Comparison of ENCODE assay signal across 31 cellular contexts in genomic region chr3:172787746-172788145, GRCh38. TPM values are rescaled to one million over a fixed set of nuclear protein-coding genes. Genes with fewer than 3 reads are reported as not detected.
DNase-seq lines count a peak whose midpoint lies in the region; ATAC-seq, FAIRE-seq and TF ChIP-seq lines count a peak whose summit lies in the region.
"Had no signal": no experiment of that assay in that cellular context is flagged by ENCODE, and none has a peak within 500 bp of the region (broad histone marks: within the 10 kb centered on the region; RNA-seq: fewer than 3 reads in every experiment).

No MANE protein-coding gene starts in this region.

- H4K20me1 ChIP-seq in astrocyte (ENCODE audit: insufficient read depth, low read length) (no peaks in the 10 kb centered on the region), fibroblast of lung (ENCODE audit: control insufficient read depth, extremely low read depth, insufficient read depth, low read length) (no peaks in the 10 kb centered on the region)

- H3K4me3 ChIP-seq in astrocyte (ENCODE audit: insufficient read depth, low read depth, low read length) (no peak overlapping the region), fibroblast of lung (replicated peaks in 1 of 4; ENCODE audit: control extremely low read depth in 1 of 4, insufficient read depth in 1 of 4, low read depth in 3 of 4, low read length in 4 of 4) (no peak overlapping the region), skeletal muscle cell (ENCODE audit: low read depth, low read length) (no peak overlapping the region), small intestine (ENCODE audit: low read depth in 1 of 2, low read length in 2 of 2) (no peak overlapping the region)
- H3K4me3 ChIP-seq: esophagus muscularis mucosa, K562, left ventricle myocardium inferior, psoas muscle had no signal

- TF ChIP-seq CTCF in astrocyte (IDR thresholded peaks at IDR 0.05; ENCODE audit: insufficient read depth, low read depth, low read length) = no peak
- no peak for TF ChIP-seq CTCF in fibroblast of lung (conservative IDR thresholded peaks at IDR 0.05 in 1 of 2, IDR thresholded peaks at IDR 0.05 in 1 of 2; ENCODE audit: low read depth in 1 of 2, low read length in 2 of 2)
- no peak for TF ChIP-seq CTCF in endothelial cell (IDR thresholded peaks at IDR 0.05; ENCODE audit: unreplicated experiment)

- H3K79me2 ChIP-seq in astrocyte (ENCODE audit: insufficient read depth, low read length) (peaks cover 5% of the 10 kb centered on the region), fibroblast of lung (ENCODE audit: control insufficient read depth, insufficient read depth, low read length) (no peaks in the 10 kb centered on the region)

- no peak overlapping the region for H2AFZ ChIP-seq in astrocyte (ENCODE audit: low read depth, low read length)
- H2AFZ ChIP-seq in fibroblast of lung (ENCODE audit: low read length) = no peak overlapping the region

- no peak overlapping the region for H3K27ac ChIP-seq in astrocyte (ENCODE audit: low read depth, low read length)
- H3K27ac ChIP-seq in fibroblast of lung (ENCODE audit: insufficient read depth, low read length) = no peak overlapping the region
- no peak overlapping the region for H3K27ac ChIP-seq in small intestine (ENCODE audit: low read depth in 1 of 2, low read length in 1 of 2)
- H3K27ac ChIP-seq: esophagus muscularis mucosa, left ventricle myocardium inferior, psoas muscle, VCaP had no signal

- H3K36me3 ChIP-seq in astrocyte (ENCODE audit: insufficient read depth, low read length) (peaks cover 32% of the 10 kb centered on the region), fibroblast of lung (ENCODE audit: control insufficient read depth, insufficient read depth, low read length) (peaks cover 6% of the 10 kb centered on the region), small intestine (ENCODE audit: control insufficient read depth in 2 of 2, insufficient read depth in 2 of 2, low read length in 2 of 2) (peaks cover 0 to 1% of the 10 kb centered on the region in 2 donors)

- ATAC-seq in GM19452 (IDR thresholded peaks at IDR 0.05; ENCODE audit: unreplicated experiment) = no peak
- no peak for ATAC-seq in GM18867 (IDR thresholded peaks at IDR 0.05; ENCODE audit: unreplicated experiment)
- ATAC-seq: activated CD4-positive, alpha-beta T cell treated with anti-CD3 and anti-CD28 coated beads for 36 hours; activated CD8-positive, alpha-beta T cell treated with anti-CD3 and anti-CD28 coated beads for 36 hours; K562; psoas muscle; stimulated activated memory B cell treated with anti-CD40 and anti-IgM and Interleukin-4, amounts not matched to agents 10 μg/mL and 1 μg/mL and 100 μg/mL, for 72 hours had no signal

- peaks cover 9% of the 10 kb centered on the region for H3K36me3 Mint-ChIP-seq in astrocyte (ENCODE audit: low read depth, unreplicated experiment)
- peaks cover 5% of the 10 kb centered on the region for H3K36me3 Mint-ChIP-seq in endothelial cell (ENCODE audit: low read depth, unreplicated experiment)

- H3K9me3 Mint-ChIP-seq in astrocyte (ENCODE audit: unreplicated experiment) (peaks cover 2% of the 10 kb centered on the region), endothelial cell (ENCODE audit: unreplicated experiment) (no peaks in the 10 kb centered on the region)
- H3K9me3 Mint-ChIP-seq: activated CD8-positive, alpha-beta T cell treated with anti-CD3 and anti-CD28 coated beads for 36 hours; activated naive CD4-positive, alpha-beta T cell treated with anti-CD3 and anti-CD28 coated beads, Interleukin-2, amount 10 ng/mL, durations not matched to agents 7 days and 5 days; activated T-helper 1 cell treated with anti-CD3 and anti-CD28 coated beads, Interleukin-12 subunit alpha, Interleukin-12 subunit beta, Interleukin-2, Interleukin-4 antibody, amounts not matched to agents 30 ng/mL and 10 ng/mL and 1 ng/mL, durations not matched to agents 14 hours and 24 hours and 36 hours; CD14-positive monocyte; stimulated activated memory B cell treated with anti-CD40 and anti-IgM and Interleukin-4, amounts not matched to agents 10 μg/mL and 1 μg/mL and 100 μg/mL, for 72 hours had no signal

- H3K4me3 Mint-ChIP-seq in astrocyte (ENCODE audit: unreplicated experiment) (no peak overlapping the region), endothelial cell (ENCODE audit: unreplicated experiment) (no peak overlapping the region)
- H3K4me3 Mint-ChIP-seq: activated CD4-positive, alpha-beta T cell treated with anti-CD3 and anti-CD28 coated beads for 36 hours; activated CD8-positive, alpha-beta T cell treated with anti-CD3 and anti-CD28 coated beads for 36 hours; activated naive CD4-positive, alpha-beta T cell treated with anti-CD3 and anti-CD28 coated beads, Interleukin-2, amount 10 ng/mL, durations not matched to agents 7 days and 5 days; activated T-helper 1 cell treated with anti-CD3 and anti-CD28 coated beads, Interleukin-12 subunit alpha, Interleukin-12 subunit beta, Interleukin-2, Interleukin-4 antibody, amounts not matched to agents 30 ng/mL and 10 ng/mL and 1 ng/mL, durations not matched to agents 14 hours and 24 hours and 36 hours; CD14-positive monocyte; stimulated activated memory B cell treated with anti-CD40 and anti-IgM and Interleukin-4, amounts not matched to agents 10 μg/mL and 1 μg/mL and 100 μg/mL, for 72 hours had no signal

- H3K4me2 ChIP-seq in astrocyte (ENCODE audit: low read length) = no peak overlapping the region
- no peak overlapping the region for H3K4me2 ChIP-seq in fibroblast of lung (ENCODE audit: extremely low read depth, insufficient read depth, low read length)

- H3K27me3 ChIP-seq in astrocyte (ENCODE audit: insufficient read depth, low read length) = no peaks in the 10 kb centered on the region
- no peaks in the 10 kb centered on the region for H3K27me3 ChIP-seq in fibroblast of lung (ENCODE audit: control insufficient read depth, insufficient read depth, low read length)
- H3K27me3 ChIP-seq in small intestine (ENCODE audit: control insufficient read depth in 2 of 2, insufficient read depth in 2 of 2, low read length in 2 of 2) = no peaks in the 10 kb centered on the region
- H3K27me3 ChIP-seq: esophagus muscularis mucosa had no signal

- H3K9ac ChIP-seq in astrocyte (ENCODE audit: low read length) = no peak overlapping the region
- no peak overlapping the region for H3K9ac ChIP-seq in fibroblast of lung (ENCODE audit: insufficient read depth, low read length)

- no peaks in the 10 kb centered on the region for H3K9me3 ChIP-seq in astrocyte (ENCODE audit: insufficient read depth, low read depth, low read length)
- H3K9me3 ChIP-seq in fibroblast of lung (ENCODE audit: control insufficient read depth, insufficient read depth, low read depth, low read length) = no peaks in the 10 kb centered on the region
- no peaks in the 10 kb centered on the region for H3K9me3 ChIP-seq in small intestine (ENCODE audit: control insufficient read depth, low read depth)
- H3K9me3 ChIP-seq: esophagus muscularis mucosa, left ventricle myocardium inferior, psoas muscle had no signal

- H3K4me1 Mint-ChIP-seq in astrocyte (ENCODE audit: low read depth, unreplicated experiment) = peaks cover 11% of the 10 kb centered on the region
- no peaks in the 10 kb centered on the region for H3K4me1 Mint-ChIP-seq in endothelial cell (ENCODE audit: unreplicated experiment)
- H3K4me1 Mint-ChIP-seq: activated CD4-positive, alpha-beta T cell treated with anti-CD3 and anti-CD28 coated beads for 36 hours; activated naive CD4-positive, alpha-beta T cell treated with anti-CD3 and anti-CD28 coated beads, Interleukin-2, amount 10 ng/mL, durations not matched to agents 7 days and 5 days; CD14-positive monocyte; stimulated activated memory B cell treated with anti-CD40 and anti-IgM and Interleukin-4, amounts not matched to agents 10 μg/mL and 1 μg/mL and 100 μg/mL, for 72 hours had no signal

- H3K27ac Mint-ChIP-seq in astrocyte (ENCODE audit: unreplicated experiment) (no peak overlapping the region), endothelial cell (ENCODE audit: unreplicated experiment) (no peak overlapping the region)
- H3K27ac Mint-ChIP-seq: activated CD4-positive, alpha-beta T cell treated with anti-CD3 and anti-CD28 coated beads for 36 hours; activated CD8-positive, alpha-beta T cell treated with anti-CD3 and anti-CD28 coated beads for 36 hours; activated naive CD4-positive, alpha-beta T cell treated with anti-CD3 and anti-CD28 coated beads, Interleukin-2, amount 10 ng/mL, durations not matched to agents 7 days and 5 days; activated T-helper 1 cell treated with anti-CD3 and anti-CD28 coated beads, Interleukin-12 subunit alpha, Interleukin-12 subunit beta, Interleukin-2, Interleukin-4 antibody, amounts not matched to agents 30 ng/mL and 10 ng/mL and 1 ng/mL, durations not matched to agents 14 hours and 24 hours and 36 hours; stimulated activated memory B cell treated with anti-CD40 and anti-IgM and Interleukin-4, amounts not matched to agents 10 μg/mL and 1 μg/mL and 100 μg/mL, for 72 hours had no signal

- no peak for FAIRE-seq in astrocyte (lab: Jason Lieb, UNC)
- FAIRE-seq in small intestine (lab: Jason Lieb, UNC) = no peak
- FAIRE-seq: GM18507, GM19239, H1, K562 had no signal

- H3K27me3 Mint-ChIP-seq in astrocyte (ENCODE audit: low read depth, unreplicated experiment) (no peaks in the 10 kb centered on the region), endothelial cell (ENCODE audit: unreplicated experiment) (no peaks in the 10 kb centered on the region)
- H3K27me3 Mint-ChIP-seq: activated CD4-positive, alpha-beta T cell treated with anti-CD3 and anti-CD28 coated beads for 36 hours; activated CD8-positive, alpha-beta T cell treated with anti-CD3 and anti-CD28 coated beads for 36 hours; activated naive CD4-positive, alpha-beta T cell treated with anti-CD3 and anti-CD28 coated beads, Interleukin-2, amount 10 ng/mL, durations not matched to agents 7 days and 5 days; stimulated activated memory B cell treated with anti-CD40 and anti-IgM and Interleukin-4, amounts not matched to agents 10 μg/mL and 1 μg/mL and 100 μg/mL, for 72 hours had no signal

- H3K4me1 ChIP-seq in astrocyte (ENCODE audit: insufficient read depth, low read length) (no peaks in the 10 kb centered on the region), fibroblast of lung (ENCODE audit: control insufficient read depth, extremely low read depth, insufficient read depth, low read length) (no peaks in the 10 kb centered on the region), small intestine (ENCODE audit: control insufficient read depth in 2 of 2, insufficient read depth in 1 of 2, low read depth in 1 of 2, low read length in 1 of 2) (no peaks in the 10 kb centered on the region)
- H3K4me1 ChIP-seq: esophagus muscularis mucosa, left ventricle myocardium inferior, psoas muscle had no signal

- WGBS in small intestine, 3 donors = 92 to 97% (median 96%) methylated on average over 1 of the region's 1 CpG

- peak; percentile 19 for DNase-seq in GM03348 (ENCODE audit: low spot score)
- DNase-seq in astrocyte (ENCODE audit: low read depth) = peak; percentile 3
- peak; percentile 20 to 61 for DNase-seq in fibroblast of lung (ENCODE audit: low read depth in 2 of 2)
- DNase-seq in skeletal muscle cell (ENCODE audit: low read depth) = peak; percentile 22
- no peak for DNase-seq in endothelial cell (ENCODE audit: low spot score)
- no peak for DNase-seq in small intestine
- DNase-seq: activated CD4-positive, alpha-beta T cell treated with anti-CD3 and anti-CD28 coated beads for 36 hours; activated CD8-positive, alpha-beta memory T cell treated with anti-CD3 and anti-CD28 coated beads, Interleukin-2, amount 50 U/mL, for 48 hours; activated CD8-positive, alpha-beta T cell treated with anti-CD3 and anti-CD28 coated beads for 36 hours; activated naive CD4-positive, alpha-beta T cell treated with anti-CD3 and anti-CD28 coated beads, Interleukin-2, amount 10 ng/mL, durations not matched to agents 7 days and 5 days; amygdala; Calu3; DMS79 treated with DMSO at 0.1 percent for 48 hours; left ventricle myocardium inferior; NCI-H1092 treated with DMSO at 0.1 percent for 48 hours; NCI-H1694 treated with DMSO at 0.1 percent for 48 hours; psoas muscle; SW 1271; T-helper 9 cell; trophoblast cell had no signal

RNA-seq across cellular contexts. Expression of gene ECT2, which starts 37.2 kb away (rescaled TPM):
- total RNA-seq in astrocyte (14.9 and 16.4 TPM in 2 replicates), fibroblast of lung (14.6 and 34.5 TPM in 2 replicates), endothelial cell (ENCODE audit: unreplicated experiment) (18.0 TPM)
- polyA plus RNA-seq in fibroblast of lung (20.5 and 51.6 TPM in 2 replicates), small intestine (10 to 100 TPM in 1 of 3 donors, 1 to 10 TPM in 2; 3.0 to 16.8 (median 3.6) TPM)
- 13.0 and 31.7 TPM in 2 replicates for polyA plus RNA-seq in fibroblast of lung (2012)
- 2.5 and 12.9 TPM in 2 replicates for polyA minus RNA-seq in fibroblast of lung (ENCODE audit: low replicate concordance)

Comparison
In these comparisons a context has a peak if more than half of its experiments do, and no peak if none do; other contexts are left out.
1. DNase-seq: peak in GM03348 (single experiment), astrocyte (single experiment), fibroblast of lung (2 of 2) and skeletal muscle cell (single experiment); none in endothelial cell (single experiment) and small intestine (single experiment).